ENCODE assay signal across 8 cellular contexts in the genomic region with DNA sequence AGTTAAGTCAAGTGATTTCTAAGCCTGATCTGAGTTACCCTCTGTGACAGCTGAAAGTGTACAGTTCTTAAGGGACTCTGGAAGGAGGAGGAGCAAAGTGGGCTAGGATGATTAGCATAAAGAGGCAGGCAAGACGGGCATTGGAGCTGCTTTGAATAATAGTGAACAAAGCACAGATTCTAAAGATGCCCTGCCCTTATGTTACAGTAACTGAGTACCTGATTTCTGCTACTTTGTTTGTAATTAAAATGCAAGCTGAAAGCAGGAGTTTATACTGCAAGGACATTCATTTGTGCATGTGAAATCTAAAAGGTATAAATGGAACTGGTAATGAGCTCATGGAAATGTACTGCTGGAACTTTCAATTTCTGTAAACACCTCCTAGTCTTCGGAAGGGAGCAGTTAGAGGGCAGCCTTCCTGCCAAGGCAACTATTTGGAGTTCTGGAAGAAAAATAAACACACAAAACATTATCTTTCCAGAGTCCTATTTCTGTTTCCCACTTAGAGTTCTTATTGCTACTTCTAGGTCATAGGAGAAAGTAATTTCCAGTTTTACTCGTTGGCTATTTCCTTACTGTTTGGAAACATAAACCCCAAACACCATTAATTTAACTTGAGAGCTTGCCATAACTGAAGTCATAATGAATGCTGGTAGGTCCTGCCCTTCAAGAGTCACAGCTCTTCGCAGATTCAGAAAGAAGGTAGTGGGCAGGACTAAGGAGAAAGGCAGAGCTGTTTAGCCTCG. TPM values are rescaled to one million over a fixed set of nuclear protein-coding genes. Genes with fewer than 3 reads are reported as not detected.
DNase-seq lines count a peak whose midpoint lies in the region; ATAC-seq, FAIRE-seq and TF ChIP-seq lines count a peak whose summit lies in the region.

A gene with protein sequence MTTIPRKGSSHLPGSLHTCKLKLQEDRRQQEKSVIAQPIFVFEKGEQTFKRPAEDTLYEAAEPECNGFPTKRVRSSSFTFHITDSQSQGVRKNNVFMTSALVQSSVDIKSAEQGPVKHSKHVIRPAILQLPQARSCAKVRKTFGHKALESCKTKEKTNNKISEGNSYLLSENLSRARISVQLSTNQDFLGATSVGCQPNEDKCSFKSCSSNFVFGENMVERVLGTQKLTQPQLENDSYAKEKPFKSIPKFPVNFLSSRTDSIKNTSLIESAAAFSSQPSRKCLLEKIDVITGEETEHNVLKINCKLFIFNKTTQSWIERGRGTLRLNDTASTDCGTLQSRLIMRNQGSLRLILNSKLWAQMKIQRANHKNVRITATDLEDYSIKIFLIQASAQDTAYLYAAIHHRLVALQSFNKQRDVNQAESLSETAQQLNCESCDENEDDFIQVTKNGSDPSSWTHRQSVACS (minus strand): TSS at position 45 of the 746 bp plus-strand sequence. CDS start 486 bp downstream, outside the sequence.

- no peak within 1 kb of the TSS for H3K27ac ChIP-seq in endothelial cell of umbilical vein (ENCODE audit: insufficient read depth, low read depth, low read length)

- H3K4me3 Mint-ChIP-seq in nephron = peak within 1 kb of the TSS; percentile 27 to 48 (median 44)

- H3K9me3 Mint-ChIP-seq in nephron = no peaks in the 10 kb centered on the region

- H4K20me1 ChIP-seq in endothelial cell of umbilical vein (replicated peaks; ENCODE audit: control insufficient read depth, extremely low read depth, insufficient read depth, low read length) = no peaks in the 10 kb centered on the region

- no peak for TF ChIP-seq CTCF in endothelial cell of umbilical vein (IDR thresholded peaks at IDR 0.05; ENCODE audit: extremely low read depth in 1 of 2, insufficient read depth in 1 of 2, low read depth in 1 of 2, low read length in 2 of 2)
- TF ChIP-seq CTCF in nephron (IDR thresholded peaks at IDR 0.05; ENCODE audit: unreplicated experiment in 3 of 3) = no peak

- POLR2A ChIA-PET in endothelial cell of umbilical vein (lab: Charles Lee) = no interaction called here

- peak within 1 kb of the TSS; percentile 1 for H2AFZ ChIP-seq in endothelial cell of umbilical vein (ENCODE audit: low read depth, low read length)

- H3K27me3 Mint-ChIP-seq in nephron (ENCODE audit: low read depth) = no peaks in the 10 kb centered on the region

- dilution Hi-C loops in endothelial cell of umbilical vein (cut with MboI; ENCODE audit: extremely low pct_ligation_motif_present, low sequenced_read_pairs) = no loop called here

- no peaks in the 10 kb centered on the region for H3K79me2 ChIP-seq in endothelial cell of umbilical vein (ENCODE audit: control insufficient read depth, insufficient read depth, low read length)

- FAIRE-seq in endothelial cell of umbilical vein (lab: Jason Lieb, UNC) = no peak

- peaks cover 0 to 15% of the 10 kb centered on the region in 2 experiments for H3K27me3 ChIP-seq in endothelial cell of umbilical vein (ENCODE audit: control insufficient read depth in 2 of 2, insufficient read depth in 2 of 2, low read length in 2 of 2)

- no peak within 1 kb of the TSS for H3K9ac ChIP-seq in endothelial cell of umbilical vein (replicated peaks; ENCODE audit: extremely low read depth, insufficient read depth, low read length)

- ATAC-seq in GM18867 (IDR thresholded peaks at IDR 0.05; ENCODE audit: unreplicated experiment) (peak; percentile 75), GM19463 (IDR thresholded peaks at IDR 0.05; ENCODE audit: unreplicated experiment) (no peak)

- DNase-seq in NCI-H2196 (lab: John Stamatoyannopoulos, UW; ENCODE audit: unreplicated experiment) (peak; percentile 43), endothelial cell of umbilical vein (ENCODE audit: low read depth, low spot score) (peak; percentile 69), NCI-H2171 (lab: John Stamatoyannopoulos, UW) (no peak), HK-2 (ENCODE audit: unreplicated experiment) (no peak), NCI-H69 (lab: John Stamatoyannopoulos, UW) (no peak)

- intact Hi-C loops in endothelial cell of umbilical vein (cut with micrococcal nuclease) = loop anchor here (10.0 kb wide), 1 partner anchor 337 kb away; no protein-coding TSS in a partner anchor

- no peaks in the 10 kb centered on the region for H3K9me3 ChIP-seq in endothelial cell of umbilical vein (replicated peaks; ENCODE audit: control insufficient read depth, insufficient read depth, low read length)

- H3K27ac Mint-ChIP-seq in nephron = peak within 1 kb of the TSS; percentile 80 to 93 (median 87)

- no peaks in the 10 kb centered on the region for H3K9me1 ChIP-seq in endothelial cell of umbilical vein (replicated peaks; ENCODE audit: control insufficient read depth, extremely low read depth, insufficient read depth, low read length)

- no peaks in the 10 kb centered on the region for H3K36me3 ChIP-seq in endothelial cell of umbilical vein (ENCODE audit: control insufficient read depth in 2 of 2, extremely low read depth in 1 of 2, insufficient read depth in 2 of 2, low read length in 2 of 2)

- no peaks in the 10 kb centered on the region for H3K4me1 ChIP-seq in endothelial cell of umbilical vein (ENCODE audit: control insufficient read depth, extremely low read depth, insufficient read depth, low read length)

- no peak within 1 kb of the TSS for H3K4me3 ChIP-seq in endothelial cell of umbilical vein (replicated peaks in 1 of 3; ENCODE audit: insufficient read depth in 1 of 3, low read depth in 1 of 3, low read length in 3 of 3)

- no peaks in the 10 kb centered on the region for H3K36me3 Mint-ChIP-seq in nephron (ENCODE audit: low read depth)

- no peak for TF ChIP-seq POLR2A in endothelial cell of umbilical vein (IDR thresholded peaks at IDR 0.05; ENCODE audit: low read depth, low read length)

- BruUV-seq in endothelial cell of umbilical vein (replicated peaks; lab: Mats Ljungman, UMichigan) = no TSS peak

- CTCF ChIA-PET in endothelial cell of umbilical vein (lab: Charles Lee) = interaction anchor here (1.0 to 5.2 kb wide), 8 partner anchors 24 to 394 kb away, joined by 3 to 31 read pairs (median 6); a partner anchor contains a TSS

- H3K4me1 Mint-ChIP-seq in nephron = peaks cover 36% of the 10 kb centered on the region

- H3K4me2 ChIP-seq in endothelial cell of umbilical vein (ENCODE audit: insufficient read depth, low read length) = no peak within 1 kb of the TSS

TF ChIP-seq in endothelial cell of umbilical vein, 7 proteins besides CTCF, POLR2A, EP300 and RAD21:
- no peak for TF ChIP-seq EZH2 (IDR thresholded peaks at IDR 0.05; ENCODE audit: borderline replicate concordance, low read depth, low read length, severe bottlenecking)
- TF ChIP-seq, protein P1, sequence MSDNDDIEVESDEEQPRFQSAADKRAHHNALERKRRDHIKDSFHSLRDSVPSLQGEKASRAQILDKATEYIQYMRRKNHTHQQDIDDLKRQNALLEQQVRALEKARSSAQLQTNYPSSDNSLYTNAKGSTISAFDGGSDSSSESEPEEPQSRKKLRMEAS (IDR thresholded peaks at IDR 0.05; ENCODE audit: insufficient read depth, insufficient read length) = no peak
- no peak for TF ChIP-seq POLR2AphosphoS5 (IDR thresholded peaks at IDR 0.05; ENCODE audit: insufficient read depth, low read depth, low read length)
- TF ChIP-seq MYC (IDR thresholded peaks at IDR 0.05; ENCODE audit: low read depth, low read length) = no peak
- TF ChIP-seq FOS (IDR thresholded peaks at IDR 0.05; ENCODE audit: borderline replicate concordance, insufficient read depth, low read length) = no peak
- TF ChIP-seq GATA2 (IDR thresholded peaks at IDR 0.05; ENCODE audit: insufficient read depth, insufficient read length, low read depth, low read length) = no peak
- TF ChIP-seq JUN (IDR thresholded peaks at IDR 0.05; ENCODE audit: borderline replicate concordance, insufficient read depth, insufficient read length, low read depth) = no peak
TF ChIP-seq in endothelial cell of umbilical vein: peak in this region for 0.

RNA-seq across cellular contexts. Expression of the gene that starts here (rescaled TPM):
- total RNA-seq in endothelial cell of umbilical vein = not detected in 2 replicates
- not detected in 2 replicates for polyA plus RNA-seq in endothelial cell of umbilical vein
- polyA plus RNA-seq in endothelial cell of umbilical vein (2011; cell fraction: cytosol; rRNA removed) = not detected in 2 replicates
- polyA plus RNA-seq in endothelial cell of umbilical vein (2011; cell fraction: nucleus; rRNA removed) = not detected in 2 replicates
- not detected in 2 replicates for polyA plus RNA-seq in endothelial cell of umbilical vein (2012)
- not detected in 2 replicates for polyA minus RNA-seq in endothelial cell of umbilical vein
- not detected for polyA minus RNA-seq in endothelial cell of umbilical vein (2011; cell fraction: cytosol; rRNA and poly(A)+ RNA removed)
- not detected in 2 replicates for polyA minus RNA-seq in endothelial cell of umbilical vein (2011; cell fraction: nucleus; rRNA and poly(A)+ RNA removed)

Comparison
In these comparisons a context has a peak if more than half of its experiments do, and no peak if none do; other contexts are left out.
1. Peak in DNase-seq in endothelial cell of umbilical vein; RNA of the gene not detected or under 1 TPM.